In genomic region chr7:29881724-29882123, GRCh38 we compare ENCODE assay signal across 1 cellular context.
TF ChIP-seq lines count a peak whose summit lies in the region.

No MANE protein-coding gene starts in this region.

TF ChIP-seq in HCT116, 20 proteins besides CTCF, POLR2A, EP300 and RAD21 (continued from another document):
- TF ChIP-seq REST (IDR thresholded peaks at IDR 0.05; ENCODE audit: low read depth): no peak
- TF ChIP-seq YY1 (IDR thresholded peaks at IDR 0.05; ENCODE audit: extremely low read depth, insufficient replicate concordance, low read depth, low read length): no peak
- no peak for TF ChIP-seq ZFX (IDR thresholded peaks at IDR 0.05)
- no peak for TF ChIP-seq FOSL1 (IDR thresholded peaks at IDR 0.05; ENCODE audit: low read depth)
- no peak for TF ChIP-seq MAX (IDR thresholded peaks at IDR 0.05)
- TF ChIP-seq SP1 (IDR thresholded peaks at IDR 0.05; ENCODE audit: low read depth): no peak
- TF ChIP-seq ZNF274 (IDR thresholded peaks at IDR 0.05; ENCODE audit: low read depth, low read length): no peak
- no peak for TF ChIP-seq CBX3 (IDR thresholded peaks at IDR 0.05; ENCODE audit: low read depth)
- TF ChIP-seq CEBPB (IDR thresholded peaks at IDR 0.05; ENCODE audit: low read depth): no peak
- TF ChIP-seq TCF7L2 (IDR thresholded peaks at IDR 0.05; ENCODE audit: borderline replicate concordance, extremely low read depth, insufficient read depth, insufficient read length): no peak
- TF ChIP-seq ATF3 (IDR thresholded peaks at IDR 0.05): no peak
- TF ChIP-seq JUND (IDR thresholded peaks at IDR 0.05): no peak
- TF ChIP-seq ELF1 (IDR thresholded peaks at IDR 0.05; ENCODE audit: borderline replicate concordance, low read depth): no peak
